13 cellular contexts compared by ENCODE assay signal in the genomic region with DNA sequence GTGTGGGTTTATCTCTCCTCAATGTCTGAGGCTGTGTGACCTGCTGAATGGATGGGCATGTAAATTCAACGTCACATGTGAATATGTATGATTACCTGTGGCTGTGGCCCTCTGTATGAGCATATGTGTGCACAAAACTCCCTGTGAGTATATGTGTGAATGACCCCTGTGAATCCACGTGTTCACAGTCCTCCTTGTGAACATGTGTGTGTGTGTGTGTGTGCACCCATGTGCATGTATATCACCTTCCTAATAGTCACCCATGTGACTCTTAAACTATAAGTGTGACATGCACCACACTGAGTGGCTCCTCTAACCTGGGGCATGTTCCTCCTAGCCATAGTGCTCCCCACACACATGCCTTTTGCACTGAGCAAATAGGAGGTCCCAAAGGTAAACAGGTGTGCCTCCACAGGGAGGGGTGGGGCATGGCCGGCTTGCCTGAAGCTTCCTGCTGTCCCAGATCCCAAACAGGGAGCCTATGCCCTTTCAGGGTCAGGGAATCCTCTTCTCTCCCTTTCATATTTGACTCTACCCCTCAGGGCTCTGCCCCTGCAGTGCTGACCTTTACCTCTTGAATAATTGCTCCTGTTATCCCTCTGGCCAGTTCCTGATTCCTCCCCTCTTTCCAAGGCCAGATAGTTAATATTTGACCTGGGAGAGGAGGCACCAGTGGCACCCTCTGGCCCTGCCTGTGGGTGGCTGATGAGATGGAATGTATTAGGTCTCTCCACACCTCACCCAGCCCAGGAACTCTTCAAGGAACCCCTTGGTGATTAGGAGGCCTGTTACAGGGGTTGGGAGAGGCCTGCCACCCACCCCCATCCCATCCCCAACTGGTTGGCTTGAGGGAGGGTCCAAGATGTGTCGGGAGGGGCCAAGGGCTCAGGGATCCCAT. TPM values are rescaled to one million over a fixed set of nuclear protein-coding genes. Genes with fewer than 3 reads are reported as not detected.
DNase-seq lines count a peak whose midpoint lies in the region; ATAC-seq and TF ChIP-seq lines count a peak whose summit lies in the region.
"Had no signal": no experiment of that assay in that cellular context is flagged by ENCODE, and none has a peak within 500 bp of the region (broad histone marks: within the 10 kb centered on the region; RNA-seq: fewer than 3 reads in every experiment).

No MANE protein-coding gene starts in this region.

- no peak overlapping the region for H3K4me2 ChIP-seq in mesenchymal stem cell (ENCODE audit: low read length, poor library complexity, severe bottlenecking)

- DNase-seq in activated CD4-positive, alpha-beta memory T cell treated with anti-CD3 and anti-CD28 coated beads, Interleukin-2, amount 10 ng/mL, durations not matched to agents 7 days and 5 days = peak; percentile 13
- no peak for DNase-seq in activated CD4-positive, alpha-beta memory T cell treated with anti-CD3 and anti-CD28 coated beads for 36 hours
- DNase-seq in central memory CD8-positive, alpha-beta T cell (ENCODE audit: low spot score in 2 of 2) = no peak
- DNase-seq in mesenchymal stem cell (no peak), stomach (peak; percentile 51), HFFc6 (no peak), caudate nucleus (lab: John Stamatoyannopoulos, UW) (no peak), activated T-cell treated with anti-CD3 and anti-CD28 coated beads for 4 hours (no peak)
- DNase-seq: activated naive CD4-positive, alpha-beta T cell treated with Interleukin-2 at 50 U/mL for 16 hours; retina; SIG-M5 had no signal

- H3K27me3 ChIP-seq in mesenchymal stem cell (ENCODE audit: control insufficient read depth in 1 of 2, insufficient read depth in 1 of 2, low read length in 2 of 2) (no peaks in the 10 kb centered on the region), stomach (peaks cover 0 to 8% (median 0%) of the 10 kb centered on the region in 3 donors)
- H3K27me3 ChIP-seq: suprapubic skin had no signal

- no peak overlapping the region for H3K4ac ChIP-seq in mesenchymal stem cell (ENCODE audit: low read depth in 1 of 2, low read length in 2 of 2)

- no peak overlapping the region for H4K8ac ChIP-seq in mesenchymal stem cell (ENCODE audit: low read length)

- peaks cover 11% of the 10 kb centered on the region for H3K4me1 Mint-ChIP-seq in activated CD4-positive, alpha-beta memory T cell treated with anti-CD3 and anti-CD28 coated beads, Interleukin-2, amount 10 ng/mL, durations not matched to agents 7 days and 5 days
- peaks cover 8% of the 10 kb centered on the region for H3K4me1 Mint-ChIP-seq in activated CD4-positive, alpha-beta memory T cell treated with anti-CD3 and anti-CD28 coated beads for 36 hours (ENCODE audit: low read depth)
- H3K4me1 Mint-ChIP-seq in central memory CD8-positive, alpha-beta T cell = peaks cover 17% of the 10 kb centered on the region
- peaks cover 9% of the 10 kb centered on the region for H3K4me1 Mint-ChIP-seq in HFFc6 (ENCODE audit: low read depth)

- H3K9ac ChIP-seq in mesenchymal stem cell (ENCODE audit: low read length) = no peak overlapping the region

- no peak for TF ChIP-seq POLR2A in stomach (IDR thresholded peaks at IDR 0.05)

- H2BK12ac ChIP-seq in mesenchymal stem cell (ENCODE audit: low read length in 2 of 2) = no peak overlapping the region

- no peak overlapping the region for H3K27ac Mint-ChIP-seq in activated CD4-positive, alpha-beta memory T cell treated with anti-CD3 and anti-CD28 coated beads, Interleukin-2, amount 10 ng/mL, durations not matched to agents 7 days and 5 days
- no peak overlapping the region for H3K27ac Mint-ChIP-seq in activated CD4-positive, alpha-beta memory T cell treated with anti-CD3 and anti-CD28 coated beads for 36 hours
- H3K27ac Mint-ChIP-seq in central memory CD8-positive, alpha-beta T cell (ENCODE audit: low read depth) = no peak overlapping the region
- H3K27ac Mint-ChIP-seq in HFFc6 = no peak overlapping the region

- WGBS in mesenchymal stem cell = 93% methylated on average over 4 of the region's 4 CpGs
- 41 to 62% (median 50%) methylated on average over 4 of the region's 4 CpGs for WGBS in stomach, 5 donors

- ATAC-seq in central memory CD8-positive, alpha-beta T cell (replicated peaks; ENCODE audit: extremely low read depth, poor library complexity, severe bottlenecking) = no peak

- H3K18ac ChIP-seq in mesenchymal stem cell (ENCODE audit: low read depth in 1 of 2, low read length in 2 of 2) = no peak overlapping the region

- no peaks in the 10 kb centered on the region for H3K9me3 Mint-ChIP-seq in activated CD4-positive, alpha-beta memory T cell treated with anti-CD3 and anti-CD28 coated beads, Interleukin-2, amount 10 ng/mL, durations not matched to agents 7 days and 5 days
- H3K9me3 Mint-ChIP-seq in activated CD4-positive, alpha-beta memory T cell treated with anti-CD3 and anti-CD28 coated beads for 36 hours = no peaks in the 10 kb centered on the region
- no peaks in the 10 kb centered on the region for H3K9me3 Mint-ChIP-seq in central memory CD8-positive, alpha-beta T cell
- no peaks in the 10 kb centered on the region for H3K9me3 Mint-ChIP-seq in HFFc6

- no peak for TF ChIP-seq CTCF in stomach (IDR thresholded peaks at IDR 0.05)
- no peak for TF ChIP-seq CTCF in HFFc6 (IDR thresholded peaks at IDR 0.05)

- no peak overlapping the region for H2BK5ac ChIP-seq in mesenchymal stem cell (ENCODE audit: low read depth, low read length, poor library complexity, severe bottlenecking)

- H3K9me3 ChIP-seq in mesenchymal stem cell (ENCODE audit: control insufficient read depth, low read length) (no peaks in the 10 kb centered on the region), stomach (no peaks in the 10 kb centered on the region)
- H3K9me3 ChIP-seq: suprapubic skin had no signal

- no peak overlapping the region for H2BK120ac ChIP-seq in mesenchymal stem cell (ENCODE audit: low read depth, low read length)

- TF ChIP-seq EP300 in stomach (IDR thresholded peaks at IDR 0.05) = no peak

- H3K27ac ChIP-seq in mesenchymal stem cell (ENCODE audit: low read length, poor library complexity, severe bottlenecking) (peak overlapping the region; percentile 21), stomach (peak overlapping the region in 4 of 5 donors; percentile 44 to 84 (median 54)), caudate nucleus (ENCODE audit: low read depth, low read length) (no peak overlapping the region)
- H3K27ac ChIP-seq: suprapubic skin had no signal

- no peak overlapping the region for H3K4me3 ChIP-seq in mesenchymal stem cell (ENCODE audit: insufficient read depth in 1 of 2, low read depth in 1 of 2, low read length in 2 of 2)
- H3K4me3 ChIP-seq in stomach = peak overlapping the region in 1 of 4 donors; percentile 66
- H3K4me3 ChIP-seq: suprapubic skin had no signal

- H2AK5ac ChIP-seq in mesenchymal stem cell (ENCODE audit: low read length, severe bottlenecking) = no peak overlapping the region

- H2BK15ac ChIP-seq in mesenchymal stem cell (ENCODE audit: low read depth, poor library complexity, severe bottlenecking) = no peak overlapping the region

- no peaks in the 10 kb centered on the region for H3K79me1 ChIP-seq in mesenchymal stem cell (replicated peaks; ENCODE audit: low read length, poor library complexity, severe bottlenecking)

- POLR2A ChIA-PET in activated CD4-positive, alpha-beta memory T cell treated with anti-CD3 and anti-CD28 coated beads, Interleukin-2, amount 10 ng/mL, durations not matched to agents 7 days and 5 days (lab: Charles Lee) = no interaction called here
- POLR2A ChIA-PET in activated CD4-positive, alpha-beta memory T cell treated with anti-CD3 and anti-CD28 coated beads for 36 hours (lab: Charles Lee) = no interaction called here

- H3K27me3 Mint-ChIP-seq in activated CD4-positive, alpha-beta memory T cell treated with anti-CD3 and anti-CD28 coated beads, Interleukin-2, amount 10 ng/mL, durations not matched to agents 7 days and 5 days = no peaks in the 10 kb centered on the region
- H3K27me3 Mint-ChIP-seq in activated CD4-positive, alpha-beta memory T cell treated with anti-CD3 and anti-CD28 coated beads for 36 hours = no peaks in the 10 kb centered on the region
- no peaks in the 10 kb centered on the region for H3K27me3 Mint-ChIP-seq in central memory CD8-positive, alpha-beta T cell
- H3K27me3 Mint-ChIP-seq in HFFc6 (ENCODE audit: insufficient read depth) = no peaks in the 10 kb centered on the region; the same call in 1 of the 2 replicates

- H4K91ac ChIP-seq in mesenchymal stem cell (ENCODE audit: low read length) = no peak overlapping the region

- no peaks in the 10 kb centered on the region for H3K36me3 Mint-ChIP-seq in activated CD4-positive, alpha-beta memory T cell treated with anti-CD3 and anti-CD28 coated beads, Interleukin-2, amount 10 ng/mL, durations not matched to agents 7 days and 5 days (ENCODE audit: low read depth)
- H3K36me3 Mint-ChIP-seq in activated CD4-positive, alpha-beta memory T cell treated with anti-CD3 and anti-CD28 coated beads for 36 hours = no peaks in the 10 kb centered on the region
- no peaks in the 10 kb centered on the region for H3K36me3 Mint-ChIP-seq in central memory CD8-positive, alpha-beta T cell (ENCODE audit: insufficient read depth)
- H3K36me3 Mint-ChIP-seq in HFFc6 (ENCODE audit: low read depth) = no peaks in the 10 kb centered on the region

- H3K4me1 ChIP-seq in mesenchymal stem cell (ENCODE audit: control insufficient read depth, insufficient read depth, low read depth, low read length) (peaks cover 34% of the 10 kb centered on the region), stomach (peaks cover 24 to 47% (median 40%) of the 10 kb centered on the region in 4 donors)

- CTCF ChIA-PET in activated CD4-positive, alpha-beta memory T cell treated with anti-CD3 and anti-CD28 coated beads, Interleukin-2, amount 10 ng/mL, durations not matched to agents 7 days and 5 days (lab: Charles Lee) = interaction anchor here (0.7 kb wide), 1 partner anchor 58 kb away, joined by 3 read pairs; no protein-coding TSS in a partner anchor
- CTCF ChIA-PET in activated CD4-positive, alpha-beta memory T cell treated with anti-CD3 and anti-CD28 coated beads for 36 hours (lab: Charles Lee) = no interaction called here

- H2AFZ ChIP-seq in mesenchymal stem cell (ENCODE audit: low read depth, low read length) = no peak overlapping the region

- no peak overlapping the region for H3K14ac ChIP-seq in mesenchymal stem cell (ENCODE audit: low read length in 2 of 2)

- H3K36me3 ChIP-seq in mesenchymal stem cell (ENCODE audit: control insufficient read depth in 1 of 2, insufficient read depth in 2 of 2, low read depth in 1 of 2, low read length in 2 of 2) (peaks cover 10 to 14% of the 10 kb centered on the region in 2 experiments), stomach (peaks cover 0 to 10% (median 4%) of the 10 kb centered on the region in 4 donors)
- H3K36me3 ChIP-seq: suprapubic skin had no signal

- intact Hi-C loops in activated CD4-positive, alpha-beta memory T cell treated with anti-CD3 and anti-CD28 coated beads for 36 hours (cut with micrococcal nuclease) = no loop called here
- intact Hi-C loops in stomach (cut with DNase I; ENCODE audit: low total_unique reads) = no loop called here

- no peak overlapping the region for H3K4me3 Mint-ChIP-seq in activated CD4-positive, alpha-beta memory T cell treated with anti-CD3 and anti-CD28 coated beads, Interleukin-2, amount 10 ng/mL, durations not matched to agents 7 days and 5 days
- no peak overlapping the region for H3K4me3 Mint-ChIP-seq in activated CD4-positive, alpha-beta memory T cell treated with anti-CD3 and anti-CD28 coated beads for 36 hours
- peak overlapping the region; percentile 55 for H3K4me3 Mint-ChIP-seq in central memory CD8-positive, alpha-beta T cell
- no peak overlapping the region for H3K4me3 Mint-ChIP-seq in HFFc6

- H3K23ac ChIP-seq in mesenchymal stem cell (ENCODE audit: low read length in 2 of 2) = no peak overlapping the region

RNA-seq across cellular contexts. Expression of a gene that starts 1.9 kb away (rescaled TPM):
- under 1 TPM; 0.68 to 0.98 TPM for total RNA-seq in activated CD4-positive, alpha-beta memory T cell treated with anti-CD3 and anti-CD28 coated beads, Interleukin-2, amount 10 ng/mL, durations not matched to agents 7 days and 5 days
- total RNA-seq in activated CD4-positive, alpha-beta memory T cell treated with anti-CD3 and anti-CD28 coated beads for 36 hours = under 1 TPM; 0.58 to 0.74 TPM
- 11.1 TPM for polyA plus RNA-seq in mesenchymal stem cell (2013, experiment 1 of 2)
- polyA plus RNA-seq in mesenchymal stem cell (2013, experiment 2 of 2) = 10.9 TPM
- total RNA-seq in stomach = 10 to 100 TPM in 3 of 5 donors, 1 to 10 TPM in 2; 7.6 to 96.3 (median 25.5) TPM
- 1 to 10 TPM; 5.1 to 6.2 (median 6.1) TPM for polyA plus RNA-seq in stomach
- total RNA-seq in HFFc6 (2021; fragmentation: NEBNext Ultra II Directional; extraction: Animal tissue kit (Norgen Biotek cat#: 25700)) = 1 to 10 TPM; 1.2 to 2.2 (median 1.9) TPM
- total RNA-seq: A172 had no signal

RNA-seq across cellular contexts. Expression of a gene that starts 16.1 kb away (rescaled TPM):
- total RNA-seq in activated CD4-positive, alpha-beta memory T cell treated with anti-CD3 and anti-CD28 coated beads, Interleukin-2, amount 10 ng/mL, durations not matched to agents 7 days and 5 days = 10 to 100 TPM; 47.8 to 49.3 TPM
- 10 to 100 TPM; 47.0 to 50.1 TPM for total RNA-seq in activated CD4-positive, alpha-beta memory T cell treated with anti-CD3 and anti-CD28 coated beads for 36 hours
- polyA plus RNA-seq in mesenchymal stem cell (2013, experiment 1 of 2) = 86.8 TPM
- polyA plus RNA-seq in mesenchymal stem cell (2013, experiment 2 of 2) = 86.1 TPM
- 100 to 1,000 TPM in 1 of 5 donors, 10 to 100 TPM in 4; 29.9 to 243 (median 93.3) TPM for total RNA-seq in stomach
- polyA plus RNA-seq in stomach = 100 to 1,000 TPM in 1 of 3 donors, 10 to 100 TPM in 2; 91.2 to 131 (median 98.6) TPM
- total RNA-seq in HFFc6 (2021; fragmentation: NEBNext Ultra II Directional; extraction: Animal tissue kit (Norgen Biotek cat#: 25700)) = 100 to 1,000 TPM; 101 to 120 (median 115) TPM

RNA-seq across cellular contexts. Expression of a gene that starts 16.2 kb away (rescaled TPM):
- total RNA-seq in activated CD4-positive, alpha-beta memory T cell treated with anti-CD3 and anti-CD28 coated beads, Interleukin-2, amount 10 ng/mL, durations not matched to agents 7 days and 5 days = 1 to 10 TPM; 6.4 to 7.1 TPM
- total RNA-seq in activated CD4-positive, alpha-beta memory T cell treated with anti-CD3 and anti-CD28 coated beads for 36 hours = 10 to 100 TPM; 12.8 to 14.0 TPM
- 2.6 TPM for polyA plus RNA-seq in mesenchymal stem cell (2013, experiment 1 of 2)
- polyA plus RNA-seq in mesenchymal stem cell (2013, experiment 2 of 2) = 2.5 TPM
- total RNA-seq in stomach = 10 to 100 TPM in 2 of 5 donors, 1 to 10 TPM in 2, not detected in 1; 4.2 to 30.8 (median 18.0) TPM
- polyA plus RNA-seq in stomach = 1 to 10 TPM; 2.3 to 4.8 (median 4.7) TPM
- 1 to 10 TPM; 5.7 to 9.5 (median 7.0) TPM for total RNA-seq in HFFc6 (2021; fragmentation: NEBNext Ultra II Directional; extraction: Animal tissue kit (Norgen Biotek cat#: 25700))

RNA-seq across cellular contexts. Expression of a gene that starts 28.4 kb away (rescaled TPM):
- total RNA-seq in activated CD4-positive, alpha-beta memory T cell treated with anti-CD3 and anti-CD28 coated beads, Interleukin-2, amount 10 ng/mL, durations not matched to agents 7 days and 5 days = 10 to 100 TPM; 17.3 to 18.5 TPM
- total RNA-seq in activated CD4-positive, alpha-beta memory T cell treated with anti-CD3 and anti-CD28 coated beads for 36 hours = 10 to 100 TPM; 12.0 to 12.5 TPM
- polyA plus RNA-seq in mesenchymal stem cell (2013, experiment 1 of 2) = 89.8 TPM
- polyA plus RNA-seq in mesenchymal stem cell (2013, experiment 2 of 2) = 87.3 TPM
- total RNA-seq in stomach = 10 to 100 TPM; 41.2 to 70.7 (median 52.5) TPM
- 10 to 100 TPM; 34.7 to 58.2 (median 39.1) TPM for polyA plus RNA-seq in stomach
- total RNA-seq in HFFc6 (2021; fragmentation: NEBNext Ultra II Directional; extraction: Animal tissue kit (Norgen Biotek cat#: 25700)) = 10 to 100 TPM; 66.8 to 80.5 (median 74.6) TPM

RNA-seq across cellular contexts. Expression of a gene that starts 58.4 kb away (rescaled TPM):
- 10 to 100 TPM; 34.9 to 37.2 TPM for total RNA-seq in activated CD4-positive, alpha-beta memory T cell treated with anti-CD3 and anti-CD28 coated beads, Interleukin-2, amount 10 ng/mL, durations not matched to agents 7 days and 5 days
- 10 to 100 TPM; 33.9 to 35.9 TPM for total RNA-seq in activated CD4-positive, alpha-beta memory T cell treated with anti-CD3 and anti-CD28 coated beads for 36 hours
- 18.2 TPM for polyA plus RNA-seq in mesenchymal stem cell (2013, experiment 1 of 2)
- polyA plus RNA-seq in mesenchymal stem cell (2013, experiment 2 of 2) = 18.0 TPM
- total RNA-seq in stomach = 10 to 100 TPM in 4 of 5 donors, 1 to 10 TPM in 1; 2.3 to 49.9 (median 23.3) TPM
- polyA plus RNA-seq in stomach = 1 to 10 TPM; 2.3 to 9.0 (median 4.8) TPM
- 10 to 100 TPM; 15.8 to 23.2 (median 20.9) TPM for total RNA-seq in HFFc6 (2021; fragmentation: NEBNext Ultra II Directional; extraction: Animal tissue kit (Norgen Biotek cat#: 25700))

Comparison
In these comparisons a context has a peak if more than half of its experiments do, and no peak if none do; other contexts are left out.
1. DNase-seq: peak in activated CD4-positive, alpha-beta memory T cell treated with anti-CD3 and anti-CD28 coated beads, Interleukin-2, amount 10 ng/mL, durations not matched to agents 7 days and 5 days (single experiment) and stomach (single experiment); none in activated CD4-positive, alpha-beta memory T cell treated with anti-CD3 and anti-CD28 coated beads for 36 hours (single experiment), central memory CD8-positive, alpha-beta T cell (0 of 2), mesenchymal stem cell (single experiment), HFFc6 (single experiment), caudate nucleus (0 of 61) and activated T-cell treated with anti-CD3 and anti-CD28 coated beads for 4 hours (single experiment).